In genomic region chr9:89848060-89849040, GRCh38 we compare ENCODE assay signal across 22 cellular contexts.
DNase-seq lines count a peak whose midpoint lies in the region; ATAC-seq and TF ChIP-seq lines count a peak whose summit lies in the region.
"Had no signal": no experiment of that assay in that cellular context is flagged by ENCODE, and none has a peak within 500 bp of the region (broad histone marks: within the 10 kb centered on the region; RNA-seq: fewer than 3 reads in every experiment).

No MANE protein-coding gene starts in this region.

- no peak for TF ChIP-seq POLR2A in lower leg skin (IDR thresholded peaks at IDR 0.05)

- H3K4me1 Mint-ChIP-seq in activated naive CD8-positive, alpha-beta T cell treated with anti-CD3 and anti-CD28 coated beads, Interleukin-2, amount 10 ng/mL, durations not matched to agents 7 days and 5 days = peaks cover 2% of the 10 kb centered on the region
- H3K4me1 Mint-ChIP-seq in activated naive CD8-positive, alpha-beta T cell treated with anti-CD3 and anti-CD28 coated beads for 36 hours = no peaks in the 10 kb centered on the region
- no peaks in the 10 kb centered on the region for H3K4me1 Mint-ChIP-seq in stimulated activated effector memory CD8-positive, alpha-beta T cell treated with anti-CD3 and anti-CD28 coated beads, Interleukin-12 subunit alpha, Interleukin-12 subunit beta, amount 100 ng/mL, for 72 hours
- H3K4me1 Mint-ChIP-seq: CD4-positive, CD25-positive, alpha-beta regulatory T cell had no signal

- H3K27ac Mint-ChIP-seq in activated naive CD8-positive, alpha-beta T cell treated with anti-CD3 and anti-CD28 coated beads, Interleukin-2, amount 10 ng/mL, durations not matched to agents 7 days and 5 days = no peak overlapping the region
- H3K27ac Mint-ChIP-seq in activated naive CD8-positive, alpha-beta T cell treated with anti-CD3 and anti-CD28 coated beads for 36 hours = no peak overlapping the region
- no peak overlapping the region for H3K27ac Mint-ChIP-seq in stimulated activated effector memory CD8-positive, alpha-beta T cell treated with anti-CD3 and anti-CD28 coated beads, Interleukin-12 subunit alpha, Interleukin-12 subunit beta, amount 100 ng/mL, for 72 hours
- H3K27ac Mint-ChIP-seq: CD4-positive, CD25-positive, alpha-beta regulatory T cell had no signal

- DNase-seq in activated naive CD8-positive, alpha-beta T cell treated with anti-CD3 and anti-CD28 coated beads, Interleukin-2, amount 10 ng/mL, durations not matched to agents 7 days and 5 days = peak; percentile 18
- DNase-seq in activated naive CD8-positive, alpha-beta T cell treated with anti-CD3 and anti-CD28 coated beads for 36 hours = no peak
- peak; percentile 22 for DNase-seq in activated CD8-positive, alpha-beta memory T cell treated with anti-CD3 and anti-CD28 coated beads, Interleukin-2, amount 50 U/mL, for 48 hours
- DNase-seq in lower leg skin (ENCODE audit: low spot score in 2 of 2) (peak; percentile 6 to 80), NCI-H2081 treated with DMSO at 0.1 percent for 48 hours (lab: John Stamatoyannopoulos, UW) (no peak), kidney tubule cell (ENCODE audit: low spot score) (no peak)
- peak in 1 of 2 donors; percentile 43 for DNase-seq in stimulated activated effector memory CD8-positive, alpha-beta T cell treated with anti-CD3 and anti-CD28 coated beads, Interleukin-12 subunit alpha, Interleukin-12 subunit beta, amount 100 ng/mL, for 72 hours (ENCODE audit: low spot score in 2 of 2)
- DNase-seq: BE2C; CD4-positive, CD25-positive, alpha-beta regulatory T cell; EL; GF-D8; MG63; NCI-H1048; NCI-H1436; NCI-H187 treated with DMSO at 0.1 percent for 48 hours; NCI-H345; NCI-H524; NCI-H774; NK-92 treated with Interleukin-12 subunit alpha and Interleukin-12 subunit beta, amount 100 ng/mL, for 24 hours had no signal

- peaks cover 8% of the 10 kb centered on the region for H3K27me3 Mint-ChIP-seq in activated naive CD8-positive, alpha-beta T cell treated with anti-CD3 and anti-CD28 coated beads, Interleukin-2, amount 10 ng/mL, durations not matched to agents 7 days and 5 days
- H3K27me3 Mint-ChIP-seq in activated naive CD8-positive, alpha-beta T cell treated with anti-CD3 and anti-CD28 coated beads for 36 hours = no peaks in the 10 kb centered on the region

- H3K4me3 ChIP-seq in lower leg skin (ENCODE audit: low read depth, poor library complexity, severe bottlenecking) = no peak overlapping the region
- H3K4me3 ChIP-seq: MG63 had no signal

- H3K4me3 Mint-ChIP-seq in activated naive CD8-positive, alpha-beta T cell treated with anti-CD3 and anti-CD28 coated beads, Interleukin-2, amount 10 ng/mL, durations not matched to agents 7 days and 5 days = no peak overlapping the region
- H3K4me3 Mint-ChIP-seq in activated naive CD8-positive, alpha-beta T cell treated with anti-CD3 and anti-CD28 coated beads for 36 hours = no peak overlapping the region
- no peak overlapping the region for H3K4me3 Mint-ChIP-seq in stimulated activated effector memory CD8-positive, alpha-beta T cell treated with anti-CD3 and anti-CD28 coated beads, Interleukin-12 subunit alpha, Interleukin-12 subunit beta, amount 100 ng/mL, for 72 hours
- H3K4me3 Mint-ChIP-seq: CD4-positive, CD25-positive, alpha-beta regulatory T cell had no signal

- intact Hi-C loops in lower leg skin (cut with DNase I; ENCODE audit: low total_unique reads) = no loop called here

- TF ChIP-seq CTCF in lower leg skin (IDR thresholded peaks at IDR 0.05) = no peak

- POLR2A ChIA-PET in activated naive CD8-positive, alpha-beta T cell treated with anti-CD3 and anti-CD28 coated beads, Interleukin-2, amount 10 ng/mL, durations not matched to agents 7 days and 5 days (lab: Charles Lee) = no interaction called here

- WGBS in lower leg skin, 2 donors = 89 to 92% methylated on average over 20 of the region's 20 CpGs

- ATAC-seq in activated naive CD8-positive, alpha-beta T cell treated with anti-CD3 and anti-CD28 coated beads, Interleukin-2, amount 10 ng/mL, durations not matched to agents 7 days and 5 days (ENCODE audit: low read depth) = no peak
- ATAC-seq in stimulated activated effector memory CD8-positive, alpha-beta T cell treated with anti-CD3 and anti-CD28 coated beads, Interleukin-12 subunit alpha, Interleukin-12 subunit beta, amount 100 ng/mL, for 72 hours = peak; percentile 22
- ATAC-seq in GM18511 (IDR thresholded peaks at IDR 0.05; ENCODE audit: unreplicated experiment) = no peak
- ATAC-seq: Panc1, SK-N-SH treated with all-trans-retinoic acid at 6 μM for 48 hours had no signal

- no peaks in the 10 kb centered on the region for H3K36me3 Mint-ChIP-seq in activated naive CD8-positive, alpha-beta T cell treated with anti-CD3 and anti-CD28 coated beads, Interleukin-2, amount 10 ng/mL, durations not matched to agents 7 days and 5 days
- H3K36me3 Mint-ChIP-seq in activated naive CD8-positive, alpha-beta T cell treated with anti-CD3 and anti-CD28 coated beads for 36 hours = no peaks in the 10 kb centered on the region
- no peaks in the 10 kb centered on the region for H3K36me3 Mint-ChIP-seq in stimulated activated effector memory CD8-positive, alpha-beta T cell treated with anti-CD3 and anti-CD28 coated beads, Interleukin-12 subunit alpha, Interleukin-12 subunit beta, amount 100 ng/mL, for 72 hours
- H3K36me3 Mint-ChIP-seq: CD4-positive, CD25-positive, alpha-beta regulatory T cell had no signal

- no peaks in the 10 kb centered on the region for H3K9me3 Mint-ChIP-seq in activated naive CD8-positive, alpha-beta T cell treated with anti-CD3 and anti-CD28 coated beads, Interleukin-2, amount 10 ng/mL, durations not matched to agents 7 days and 5 days
- H3K9me3 Mint-ChIP-seq in activated naive CD8-positive, alpha-beta T cell treated with anti-CD3 and anti-CD28 coated beads for 36 hours = no peaks in the 10 kb centered on the region
- no peaks in the 10 kb centered on the region for H3K9me3 Mint-ChIP-seq in stimulated activated effector memory CD8-positive, alpha-beta T cell treated with anti-CD3 and anti-CD28 coated beads, Interleukin-12 subunit alpha, Interleukin-12 subunit beta, amount 100 ng/mL, for 72 hours
- H3K9me3 Mint-ChIP-seq: CD4-positive, CD25-positive, alpha-beta regulatory T cell had no signal

Comparison
In these comparisons a context has a peak if more than half of its experiments do, and no peak if none do; other contexts are left out.
1. DNase-seq: peak in activated naive CD8-positive, alpha-beta T cell treated with anti-CD3 and anti-CD28 coated beads, Interleukin-2, amount 10 ng/mL, durations not matched to agents 7 days and 5 days (single experiment), activated CD8-positive, alpha-beta memory T cell treated with anti-CD3 and anti-CD28 coated beads, Interleukin-2, amount 50 U/mL, for 48 hours (single experiment) and lower leg skin (2 of 2); none in activated naive CD8-positive, alpha-beta T cell treated with anti-CD3 and anti-CD28 coated beads for 36 hours (single experiment), NCI-H2081 treated with DMSO at 0.1 percent for 48 hours (single experiment) and kidney tubule cell (single experiment).